Comparison of ENCODE assay signal across 11 cellular contexts in genomic region chr17:18267927-18268711, GRCh38. TPM values are rescaled to one million over a fixed set of nuclear protein-coding genes. Genes with fewer than 3 reads are reported as not detected.
DNase-seq lines count a peak whose midpoint lies in the region; ATAC-seq and TF ChIP-seq lines count a peak whose summit lies in the region.
"Had no signal": no experiment of that assay in that cellular context is flagged by ENCODE, and none has a peak within 500 bp of the region (broad histone marks: within the 10 kb centered on the region; RNA-seq: fewer than 3 reads in every experiment).

No MANE protein-coding gene starts in this region.

- no peak overlapping the region for H3K18ac ChIP-seq in trophoblast cell (ENCODE audit: low read length)

- H3K9ac ChIP-seq in trophoblast cell (ENCODE audit: low read length) = no peak overlapping the region

- no peak overlapping the region for H3K14ac ChIP-seq in trophoblast cell (ENCODE audit: low read length)

- H2AK5ac ChIP-seq in trophoblast cell (ENCODE audit: low read length) = no peak overlapping the region

- H4K8ac ChIP-seq in trophoblast cell (ENCODE audit: low read depth, low read length) = no peak overlapping the region

- H3K79me2 ChIP-seq in trophoblast cell (ENCODE audit: control insufficient read depth, insufficient read depth, low read length, poor library complexity) = no peaks in the 10 kb centered on the region

- H3K27ac ChIP-seq in trophoblast cell (ENCODE audit: low read depth, low read length) = peak overlapping the region; percentile 26

- no peak for TF ChIP-seq CTCF in fibroblast of the aortic adventitia (IDR thresholded peaks at IDR 0.05; ENCODE audit: insufficient read depth, low read length)

- H4K12ac ChIP-seq in trophoblast cell (ENCODE audit: low read depth, low read length) = no peak overlapping the region

- H3K4me3 ChIP-seq in fibroblast of the aortic adventitia (ENCODE audit: low read depth, low read length) = no peak overlapping the region
- H3K4me3 ChIP-seq in trophoblast cell (ENCODE audit: low read depth, low read length) = no peak overlapping the region

- no peak overlapping the region for H3K23ac ChIP-seq in trophoblast cell (ENCODE audit: low read length)

- WGBS in trophoblast cell (ENCODE audit: extremely low coverage, insufficient coverage, insufficient read length) = no CpG with 5 or more reads among the region's 14 CpGs

- H3K79me1 ChIP-seq in trophoblast cell (ENCODE audit: low read length) = no peaks in the 10 kb centered on the region

- ATAC-seq in HG02973 (IDR thresholded peaks at IDR 0.05; ENCODE audit: unreplicated experiment) (no peak), HG03354 (IDR thresholded peaks at IDR 0.05; ENCODE audit: poor library complexity, severe bottlenecking, unreplicated experiment) (no peak)

- no peak overlapping the region for H3K4ac ChIP-seq in trophoblast cell (ENCODE audit: low read depth, low read length)

- H3K4me2 ChIP-seq in trophoblast cell (ENCODE audit: low read length) = no peak overlapping the region

- DNase-seq in NCI-H2227 (lab: John Stamatoyannopoulos, UW; ENCODE audit: unreplicated experiment) (peak; percentile 5), NCI-H2227 treated with DMSO at 0.1 percent for 48 hours (lab: John Stamatoyannopoulos, UW) (no peak), T1000 (lab: John Stamatoyannopoulos, UW) (peak; percentile 10), fibroblast of the aortic adventitia (ENCODE audit: low read depth) (peak; percentile 37), trophoblast cell (peak in 1 of 2 donors; percentile 23), DMS79 treated with DMSO at 0.1 percent for 48 hours (lab: John Stamatoyannopoulos, UW) (no peak)
- DNase-seq: activated effector memory CD4-positive, alpha-beta T cell treated with anti-CD3 and anti-CD28 coated beads, Interleukin-2, amount 50 U/mL, for 16 hours; NCI-H774; stimulated activated CD8-positive, alpha-beta memory T cell treated with anti-CD3 and anti-CD28 coated beads, Interleukin-4, amount 100 ng/mL, for 48 hours had no signal

- H2BK5ac ChIP-seq in trophoblast cell (ENCODE audit: low read depth, low read length, poor library complexity) = no peak overlapping the region

- H4K91ac ChIP-seq in trophoblast cell (ENCODE audit: low read depth, low read length) = no peak overlapping the region

- H3K4me1 ChIP-seq in trophoblast cell (ENCODE audit: control insufficient read depth in 1 of 2, insufficient read depth in 2 of 2, low read length in 2 of 2) = peaks cover 5 to 8% of the 10 kb centered on the region in 2 experiments

- H3K27me3 ChIP-seq in trophoblast cell (ENCODE audit: insufficient read depth, low read length) = no peaks in the 10 kb centered on the region

- no peak overlapping the region for H2AFZ ChIP-seq in trophoblast cell (ENCODE audit: insufficient read depth, low read length, poor library complexity)

- H3K9me3 ChIP-seq in trophoblast cell (ENCODE audit: insufficient read depth, low read depth, low read length) = no peaks in the 10 kb centered on the region

- no peak overlapping the region for H2BK120ac ChIP-seq in trophoblast cell (ENCODE audit: insufficient read depth, low read length, poor library complexity)

- H3K36me3 ChIP-seq in trophoblast cell (ENCODE audit: control insufficient read depth in 1 of 2, insufficient read depth in 2 of 2, low read length in 2 of 2) = peaks cover 30 to 34% of the 10 kb centered on the region in 2 experiments

- no peak overlapping the region for H2BK12ac ChIP-seq in trophoblast cell (ENCODE audit: low read length)

RNA-seq across cellular contexts. Expression of gene MIEF2, which starts 7.7 kb away (rescaled TPM):
- 13.2 and 27.6 TPM in 2 replicates for total RNA-seq in fibroblast of the aortic adventitia (ENCODE audit: low replicate concordance)
- 5.1 and 5.3 TPM in 2 replicates for polyA plus RNA-seq in trophoblast cell (2013)

RNA-seq across cellular contexts. Expression of gene FLII, which starts 9.6 kb away (rescaled TPM):
- 214 and 305 TPM in 2 replicates for total RNA-seq in fibroblast of the aortic adventitia (ENCODE audit: low replicate concordance)
- 170 and 174 TPM in 2 replicates for polyA plus RNA-seq in trophoblast cell (2013)

RNA-seq across cellular contexts. Expression of gene LLGL1, which starts 42.7 kb away (rescaled TPM):
- total RNA-seq in fibroblast of the aortic adventitia (ENCODE audit: low replicate concordance) = 23.3 and 40.7 TPM in 2 replicates
- 21.5 and 21.7 TPM in 2 replicates for polyA plus RNA-seq in trophoblast cell (2013)

RNA-seq across cellular contexts. Expression of gene TOP3A, which starts 46.7 kb away (rescaled TPM):
- 50.0 and 213 TPM in 2 replicates for total RNA-seq in fibroblast of the aortic adventitia (ENCODE audit: low replicate concordance)
- polyA plus RNA-seq in trophoblast cell (2013) = 18.1 and 19.5 TPM in 2 replicates

RNA-seq across cellular contexts. Expression of gene SMCR8, which starts 47.0 kb away (rescaled TPM):
- 9.2 and 17.3 TPM in 2 replicates for total RNA-seq in fibroblast of the aortic adventitia (ENCODE audit: low replicate concordance)
- polyA plus RNA-seq in trophoblast cell (2013) = 10.4 and 10.8 TPM in 2 replicates

Comparison
In these comparisons a context has a peak if more than half of its experiments do, and no peak if none do; other contexts are left out.
1. DNase-seq: peak in NCI-H2227 (single experiment), T1000 (single experiment) and fibroblast of the aortic adventitia (single experiment); none in NCI-H2227 treated with DMSO at 0.1 percent for 48 hours (single experiment) and DMS79 treated with DMSO at 0.1 percent for 48 hours (single experiment).